In genomic region chr11:124760806-124761205, GRCh38 we compare ENCODE assay signal across 11 cellular contexts. TPM values are rescaled to one million over a fixed set of nuclear protein-coding genes. Genes with fewer than 3 reads are reported as not detected.
A peak's percentile ranks its signal among the peaks of the same experiment; 100 is the strongest.
DNase-seq lines count a peak whose midpoint lies in the region; ATAC-seq, FAIRE-seq and TF ChIP-seq lines count a peak whose summit lies in the region.
"Had no signal": no experiment of that assay in that cellular context is flagged by ENCODE, and none has a peak within 500 bp of the region (broad histone marks: within the 10 kb centered on the region; RNA-seq: fewer than 3 reads in every experiment).

No MANE protein-coding gene starts in this region.

- H3K9me3 ChIP-seq in liver (ENCODE audit: control insufficient read depth in 4 of 4, low read length in 3 of 4): no peaks in the 10 kb centered on the region
- H3K9me3 ChIP-seq in stomach: no peaks in the 10 kb centered on the region

- H3K4me3 Mint-ChIP-seq in activated T-helper 2 cell treated with anti-CD3 and anti-CD28 coated beads, Interferon-gamma antibody, Interleukin-2, Interleukin-4, amounts not matched to agents 10 μg/mL and 5 μg/mL and 100 μg/mL, durations not matched to agents 14 hours and 24 hours and 36 hours (ENCODE audit: low read depth): peak overlapping the region; percentile 37

- WGBS in liver: 60% methylated on average over 3 of the region's 3 CpGs
- WGBS in stomach, 5 donors: 66 to 75% (median 74%) methylated on average over 3 of the region's 3 CpGs

- H3K4me1 ChIP-seq in liver (ENCODE audit: control insufficient read depth in 4 of 4, insufficient read depth in 4 of 4, low read length in 3 of 4) (peaks cover 18 to 39% (median 22%) of the 10 kb centered on the region in 4 donors), stomach (peaks cover 42 to 63% (median 62%) of the 10 kb centered on the region in 4 donors)

- H3K4me3 ChIP-seq in liver (ENCODE audit: low read depth in 1 of 3, low read length in 3 of 3) (peak overlapping the region in 2 of 3 donors; percentile 15 to 60), stomach (peak overlapping the region; percentile 40 to 78 (median 57))
- H3K4me3 ChIP-seq: K562 had no signal

- H3K27me3 Mint-ChIP-seq in activated T-helper 2 cell treated with anti-CD3 and anti-CD28 coated beads, Interferon-gamma antibody, Interleukin-2, Interleukin-4, amounts not matched to agents 10 μg/mL and 5 μg/mL and 100 μg/mL, durations not matched to agents 14 hours and 24 hours and 36 hours (ENCODE audit: low read depth): peaks cover 55% of the 10 kb centered on the region

- TF ChIP-seq RAD21 in liver (IDR thresholded peaks at IDR 0.05): no peak

- intact Hi-C loops in activated T-helper 2 cell treated with anti-CD3 and anti-CD28 coated beads, Interferon-gamma antibody, Interleukin-2, Interleukin-4, amounts not matched to agents 10 μg/mL and 5 μg/mL and 100 μg/mL, durations not matched to agents 14 hours and 24 hours and 36 hours (cut with micrococcal nuclease): no loop called here
- intact Hi-C loops in stomach (cut with DNase I; ENCODE audit: low total_unique reads): loop anchor here (5.0 kb wide), 1 partner anchor 89 kb away; the partner anchor contains the start of genes SIAE and SPA17

- no peaks in the 10 kb centered on the region for H3K9me3 Mint-ChIP-seq in activated T-helper 2 cell treated with anti-CD3 and anti-CD28 coated beads, Interferon-gamma antibody, Interleukin-2, Interleukin-4, amounts not matched to agents 10 μg/mL and 5 μg/mL and 100 μg/mL, durations not matched to agents 14 hours and 24 hours and 36 hours

- ATAC-seq in GM19455 (IDR thresholded peaks at IDR 0.05; ENCODE audit: unreplicated experiment): no peak
- ATAC-seq: K562 had no signal

- TF ChIP-seq EP300 in stomach (IDR thresholded peaks at IDR 0.05): no peak

- TF ChIP-seq CTCF in liver (IDR thresholded peaks at IDR 0.05; ENCODE audit: low read depth, low read length, missing input control) (no peak), stomach (IDR thresholded peaks at IDR 0.05) (no peak)

- H3K27me3 ChIP-seq in liver (ENCODE audit: control insufficient read depth in 4 of 4, insufficient read depth in 4 of 4, low read length in 3 of 4) (peaks cover 0 to 8% (median 5%) of the 10 kb centered on the region in 4 donors), stomach (peaks cover 4 to 73% (median 42%) of the 10 kb centered on the region in 3 donors)

- H3K36me3 ChIP-seq in liver (ENCODE audit: control insufficient read depth in 4 of 4, insufficient read depth in 3 of 4, low read depth in 1 of 4, low read length in 3 of 4) (no peaks in the 10 kb centered on the region), stomach (peaks cover 0 to 16% (median 2%) of the 10 kb centered on the region in 4 donors)

- DNase-seq in GM12892 (ENCODE audit: insufficient read length) (no peak), stomach (no peak), NCI-H82 (lab: John Stamatoyannopoulos, UW) (no peak)
- no peak for DNase-seq in activated T-helper 2 cell treated with anti-CD3 and anti-CD28 coated beads, Interferon-gamma antibody, Interleukin-2, Interleukin-4, amounts not matched to agents 10 μg/mL and 5 μg/mL and 100 μg/mL, durations not matched to agents 14 hours and 24 hours and 36 hours (ENCODE audit: low spot score)
- no peak for DNase-seq in activated CD4-positive, alpha-beta T cell treated with anti-CD3 and anti-CD28 coated beads, Interleukin-2, amount 50 U/mL, for 48 hours
- DNase-seq: activated CD4-positive, alpha-beta T cell treated with anti-CD3 and anti-CD28 coated beads for 1 hour had no signal

- H3K36me3 Mint-ChIP-seq in activated T-helper 2 cell treated with anti-CD3 and anti-CD28 coated beads, Interferon-gamma antibody, Interleukin-2, Interleukin-4, amounts not matched to agents 10 μg/mL and 5 μg/mL and 100 μg/mL, durations not matched to agents 14 hours and 24 hours and 36 hours (ENCODE audit: low read depth): no peaks in the 10 kb centered on the region

- H3K4me1 Mint-ChIP-seq in activated T-helper 2 cell treated with anti-CD3 and anti-CD28 coated beads, Interferon-gamma antibody, Interleukin-2, Interleukin-4, amounts not matched to agents 10 μg/mL and 5 μg/mL and 100 μg/mL, durations not matched to agents 14 hours and 24 hours and 36 hours (ENCODE audit: low read depth): peaks cover 17% of the 10 kb centered on the region

- FAIRE-seq in GM12892 (lab: Jason Lieb, UNC): peak; percentile 33
- FAIRE-seq: K562 had no signal

- H3K27ac Mint-ChIP-seq in activated T-helper 2 cell treated with anti-CD3 and anti-CD28 coated beads, Interferon-gamma antibody, Interleukin-2, Interleukin-4, amounts not matched to agents 10 μg/mL and 5 μg/mL and 100 μg/mL, durations not matched to agents 14 hours and 24 hours and 36 hours: no peak overlapping the region

- TF ChIP-seq POLR2A in GM12892 (IDR thresholded peaks at IDR 0.05; ENCODE audit: low read depth, low read length) (no peak), stomach (IDR thresholded peaks at IDR 0.05) (no peak)

- no peak overlapping the region for H3K9ac ChIP-seq in liver (ENCODE audit: low read depth in 1 of 2, low read length in 2 of 2)

- H3K27ac ChIP-seq in liver (ENCODE audit: low read depth in 1 of 2, low read length in 2 of 2): peak overlapping the region; percentile 82 to 84
- peak overlapping the region; percentile 5 to 83 (median 79) for H3K27ac ChIP-seq in stomach
- H3K27ac ChIP-seq: RWPE1 had no signal

TF ChIP-seq in liver, 16 proteins besides CTCF, POLR2A, EP300 and RAD21:
- TF ChIP-seq SP1 (IDR thresholded peaks at IDR 0.05) (no peak), NR2F2 (IDR thresholded peaks at IDR 0.05) (no peak), FOXA1 (IDR thresholded peaks at IDR 0.05) (no peak)

RNA-seq across cellular contexts. Expression of gene ESAM, which starts 1.3 kb away (rescaled TPM):
- 4.0 TPM for polyA plus RNA-seq in GM12892 (2012; ENCODE audit: missing spikeins)
- 0.18 and 0.23 TPM in 2 replicates for total RNA-seq in activated T-helper 2 cell treated with anti-CD3 and anti-CD28 coated beads, Interferon-gamma antibody, Interleukin-2, Interleukin-4, amounts not matched to agents 10 μg/mL and 5 μg/mL and 100 μg/mL, durations not matched to agents 14 hours and 24 hours and 36 hours
- total RNA-seq in liver (1 to 10 TPM; 4.0 to 9.8 TPM), stomach (10 to 100 TPM in 1 of 5 donors, 1 to 10 TPM in 4; 4.1 to 11.3 (median 9.4) TPM)
- polyA plus RNA-seq in liver (10 to 100 TPM in 1 of 2 donors, 1 to 10 TPM in 1; 9.9 to 15.6 TPM), stomach (10 to 100 TPM in 2 of 3 donors, 1 to 10 TPM in 1; 8.1 to 19.6 (median 13.9) TPM)

RNA-seq across cellular contexts. Expression of gene VSIG2, which starts 8.8 kb away (rescaled TPM):
- polyA plus RNA-seq in GM12892 (2012; ENCODE audit: missing spikeins): not detected
- not detected in 2 replicates for total RNA-seq in activated T-helper 2 cell treated with anti-CD3 and anti-CD28 coated beads, Interferon-gamma antibody, Interleukin-2, Interleukin-4, amounts not matched to agents 10 μg/mL and 5 μg/mL and 100 μg/mL, durations not matched to agents 14 hours and 24 hours and 36 hours
- total RNA-seq in liver (under 1 TPM in 1 of 2 donors, not detected in 1; 0.75 TPM), stomach (100 to 1,000 TPM in 3 of 5 donors, 10 to 100 TPM in 2; 80.5 to 419 (median 147) TPM)
- polyA plus RNA-seq in liver (1 to 10 TPM in 1 of 2 donors, under 1 TPM in 1; 0.51 to 1.3 TPM), stomach (100 to 1,000 TPM; 178 to 219 (median 196) TPM)
- total RNA-seq: K562 had no signal
- polyA plus RNA-seq: K562 had no signal

RNA-seq across cellular contexts. Expression of gene NRGN, which starts 21.1 kb away (rescaled TPM):
- polyA plus RNA-seq in GM12892 (2012; ENCODE audit: missing spikeins): not detected
- total RNA-seq in activated T-helper 2 cell treated with anti-CD3 and anti-CD28 coated beads, Interferon-gamma antibody, Interleukin-2, Interleukin-4, amounts not matched to agents 10 μg/mL and 5 μg/mL and 100 μg/mL, durations not matched to agents 14 hours and 24 hours and 36 hours: 5.0 and 6.7 TPM in 2 replicates
- total RNA-seq in liver (1 to 10 TPM in 1 of 2 donors, not detected in 1; 1.7 TPM), stomach (under 1 TPM in 2 of 5 donors, not detected in 3; 0.37 to 0.87 TPM)
- polyA plus RNA-seq in liver (1 to 10 TPM in 1 of 2 donors, under 1 TPM in 1; 0.51 to 1.6 TPM), stomach (1 to 10 TPM in 2 of 3 donors, not detected in 1; 3.1 to 5.5 TPM)
- total RNA-seq: kidney epithelial cell had no signal

RNA-seq across cellular contexts. Expression of gene MSANTD2, which starts 39.4 kb away (rescaled TPM):
- polyA plus RNA-seq in GM12892 (2012; ENCODE audit: missing spikeins): 5.6 TPM
- 10.5 and 10.8 TPM in 2 replicates for total RNA-seq in activated T-helper 2 cell treated with anti-CD3 and anti-CD28 coated beads, Interferon-gamma antibody, Interleukin-2, Interleukin-4, amounts not matched to agents 10 μg/mL and 5 μg/mL and 100 μg/mL, durations not matched to agents 14 hours and 24 hours and 36 hours
- total RNA-seq in liver (1 to 10 TPM; 3.0 to 7.7 TPM), stomach (10 to 100 TPM in 3 of 5 donors, 1 to 10 TPM in 2; 3.2 to 40.2 (median 20.9) TPM)
- polyA plus RNA-seq in liver (1 to 10 TPM; 1.6 to 1.7 TPM), stomach (10 to 100 TPM in 1 of 3 donors, 1 to 10 TPM in 2; 2.8 to 11.3 (median 3.1) TPM)

Comparison
In these comparisons a context has a peak if more than half of its experiments do, and no peak if none do; other contexts are left out.
1. RNA of gene VSIG2, which starts 8.8 kb away (total RNA-seq): 80.5 to 419 TPM in stomach; 0.75 TPM in liver and not detected in activated T-helper 2 cell treated with anti-CD3 and anti-CD28 coated beads, Interferon-gamma antibody, Interleukin-2, Interleukin-4, amounts not matched to agents 10 μg/mL and 5 μg/mL and 100 μg/mL, durations not matched to agents 14 hours and 24 hours and 36 hours; every median in the first group is over 10 times any median in the second.